1 cellular context compared by ENCODE assay signal in the genomic region with DNA sequence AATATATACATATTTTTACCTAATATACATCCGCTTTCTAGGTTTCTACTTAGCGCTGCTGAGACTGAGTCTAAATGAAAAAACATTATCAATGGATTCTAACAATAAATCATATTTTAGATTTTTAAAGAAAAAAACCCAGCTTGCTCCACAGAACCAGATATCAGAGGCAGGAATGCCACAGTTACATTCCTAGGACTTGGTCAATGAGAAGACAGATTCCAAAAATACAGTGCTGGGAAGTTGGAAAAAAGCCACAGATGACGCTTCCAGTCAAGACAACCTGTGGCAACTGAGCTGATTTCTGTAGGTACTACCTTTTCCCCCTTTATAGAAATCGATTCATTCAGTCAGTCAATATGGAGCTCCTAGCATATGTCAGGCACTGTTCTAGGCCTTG.
TF ChIP-seq lines count a peak whose summit lies in the region.

No MANE protein-coding gene starts in this region.

TF ChIP-seq in H1, 55 proteins besides CTCF, POLR2A, EP300 and RAD21:
- TF ChIP-seq SIRT6 (IDR thresholded peaks at IDR 0.05; ENCODE audit: low read length) (no peak), ZNF274 (IDR thresholded peaks at IDR 0.05; ENCODE audit: borderline replicate concordance, extremely low read depth, low read length) (no peak), NANOG (IDR thresholded peaks at IDR 0.05; ENCODE audit: insufficient read depth, low read depth, low read length, poor library complexity, severe bottlenecking) (no peak), KDM4A (IDR thresholded peaks at IDR 0.05; ENCODE audit: low read depth, low read length, severe bottlenecking) (no peak), CHD1 (IDR thresholded peaks at IDR 0.05; ENCODE audit: low read depth, low read length) (no peak), GTF2F1 (IDR thresholded peaks at IDR 0.05; ENCODE audit: borderline replicate concordance, low read depth, low read length) (no peak), TEAD4 (IDR thresholded peaks at IDR 0.05; ENCODE audit: low read depth, low read length) (no peak), SAP30 (IDR thresholded peaks at IDR 0.05; ENCODE audit: insufficient read depth, insufficient replicate concordance, low read length) (no peak), KDM1A (IDR thresholded peaks at IDR 0.05; ENCODE audit: borderline replicate concordance, low read length) (no peak), RFX5 (IDR thresholded peaks at IDR 0.05; ENCODE audit: borderline replicate concordance, low read depth, low read length) (no peak), JUN (IDR thresholded peaks at IDR 0.05; ENCODE audit: low read depth, low read length) (no peak)
- TF ChIP-seq, protein P1, sequence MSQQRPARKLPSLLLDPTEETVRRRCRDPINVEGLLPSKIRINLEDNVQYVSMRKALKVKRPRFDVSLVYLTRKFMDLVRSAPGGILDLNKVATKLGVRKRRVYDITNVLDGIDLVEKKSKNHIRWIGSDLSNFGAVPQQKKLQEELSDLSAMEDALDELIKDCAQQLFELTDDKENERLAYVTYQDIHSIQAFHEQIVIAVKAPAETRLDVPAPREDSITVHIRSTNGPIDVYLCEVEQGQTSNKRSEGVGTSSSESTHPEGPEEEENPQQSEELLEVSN (IDR thresholded peaks at IDR 0.05) = no peak
- TF ChIP-seq, protein P2, sequence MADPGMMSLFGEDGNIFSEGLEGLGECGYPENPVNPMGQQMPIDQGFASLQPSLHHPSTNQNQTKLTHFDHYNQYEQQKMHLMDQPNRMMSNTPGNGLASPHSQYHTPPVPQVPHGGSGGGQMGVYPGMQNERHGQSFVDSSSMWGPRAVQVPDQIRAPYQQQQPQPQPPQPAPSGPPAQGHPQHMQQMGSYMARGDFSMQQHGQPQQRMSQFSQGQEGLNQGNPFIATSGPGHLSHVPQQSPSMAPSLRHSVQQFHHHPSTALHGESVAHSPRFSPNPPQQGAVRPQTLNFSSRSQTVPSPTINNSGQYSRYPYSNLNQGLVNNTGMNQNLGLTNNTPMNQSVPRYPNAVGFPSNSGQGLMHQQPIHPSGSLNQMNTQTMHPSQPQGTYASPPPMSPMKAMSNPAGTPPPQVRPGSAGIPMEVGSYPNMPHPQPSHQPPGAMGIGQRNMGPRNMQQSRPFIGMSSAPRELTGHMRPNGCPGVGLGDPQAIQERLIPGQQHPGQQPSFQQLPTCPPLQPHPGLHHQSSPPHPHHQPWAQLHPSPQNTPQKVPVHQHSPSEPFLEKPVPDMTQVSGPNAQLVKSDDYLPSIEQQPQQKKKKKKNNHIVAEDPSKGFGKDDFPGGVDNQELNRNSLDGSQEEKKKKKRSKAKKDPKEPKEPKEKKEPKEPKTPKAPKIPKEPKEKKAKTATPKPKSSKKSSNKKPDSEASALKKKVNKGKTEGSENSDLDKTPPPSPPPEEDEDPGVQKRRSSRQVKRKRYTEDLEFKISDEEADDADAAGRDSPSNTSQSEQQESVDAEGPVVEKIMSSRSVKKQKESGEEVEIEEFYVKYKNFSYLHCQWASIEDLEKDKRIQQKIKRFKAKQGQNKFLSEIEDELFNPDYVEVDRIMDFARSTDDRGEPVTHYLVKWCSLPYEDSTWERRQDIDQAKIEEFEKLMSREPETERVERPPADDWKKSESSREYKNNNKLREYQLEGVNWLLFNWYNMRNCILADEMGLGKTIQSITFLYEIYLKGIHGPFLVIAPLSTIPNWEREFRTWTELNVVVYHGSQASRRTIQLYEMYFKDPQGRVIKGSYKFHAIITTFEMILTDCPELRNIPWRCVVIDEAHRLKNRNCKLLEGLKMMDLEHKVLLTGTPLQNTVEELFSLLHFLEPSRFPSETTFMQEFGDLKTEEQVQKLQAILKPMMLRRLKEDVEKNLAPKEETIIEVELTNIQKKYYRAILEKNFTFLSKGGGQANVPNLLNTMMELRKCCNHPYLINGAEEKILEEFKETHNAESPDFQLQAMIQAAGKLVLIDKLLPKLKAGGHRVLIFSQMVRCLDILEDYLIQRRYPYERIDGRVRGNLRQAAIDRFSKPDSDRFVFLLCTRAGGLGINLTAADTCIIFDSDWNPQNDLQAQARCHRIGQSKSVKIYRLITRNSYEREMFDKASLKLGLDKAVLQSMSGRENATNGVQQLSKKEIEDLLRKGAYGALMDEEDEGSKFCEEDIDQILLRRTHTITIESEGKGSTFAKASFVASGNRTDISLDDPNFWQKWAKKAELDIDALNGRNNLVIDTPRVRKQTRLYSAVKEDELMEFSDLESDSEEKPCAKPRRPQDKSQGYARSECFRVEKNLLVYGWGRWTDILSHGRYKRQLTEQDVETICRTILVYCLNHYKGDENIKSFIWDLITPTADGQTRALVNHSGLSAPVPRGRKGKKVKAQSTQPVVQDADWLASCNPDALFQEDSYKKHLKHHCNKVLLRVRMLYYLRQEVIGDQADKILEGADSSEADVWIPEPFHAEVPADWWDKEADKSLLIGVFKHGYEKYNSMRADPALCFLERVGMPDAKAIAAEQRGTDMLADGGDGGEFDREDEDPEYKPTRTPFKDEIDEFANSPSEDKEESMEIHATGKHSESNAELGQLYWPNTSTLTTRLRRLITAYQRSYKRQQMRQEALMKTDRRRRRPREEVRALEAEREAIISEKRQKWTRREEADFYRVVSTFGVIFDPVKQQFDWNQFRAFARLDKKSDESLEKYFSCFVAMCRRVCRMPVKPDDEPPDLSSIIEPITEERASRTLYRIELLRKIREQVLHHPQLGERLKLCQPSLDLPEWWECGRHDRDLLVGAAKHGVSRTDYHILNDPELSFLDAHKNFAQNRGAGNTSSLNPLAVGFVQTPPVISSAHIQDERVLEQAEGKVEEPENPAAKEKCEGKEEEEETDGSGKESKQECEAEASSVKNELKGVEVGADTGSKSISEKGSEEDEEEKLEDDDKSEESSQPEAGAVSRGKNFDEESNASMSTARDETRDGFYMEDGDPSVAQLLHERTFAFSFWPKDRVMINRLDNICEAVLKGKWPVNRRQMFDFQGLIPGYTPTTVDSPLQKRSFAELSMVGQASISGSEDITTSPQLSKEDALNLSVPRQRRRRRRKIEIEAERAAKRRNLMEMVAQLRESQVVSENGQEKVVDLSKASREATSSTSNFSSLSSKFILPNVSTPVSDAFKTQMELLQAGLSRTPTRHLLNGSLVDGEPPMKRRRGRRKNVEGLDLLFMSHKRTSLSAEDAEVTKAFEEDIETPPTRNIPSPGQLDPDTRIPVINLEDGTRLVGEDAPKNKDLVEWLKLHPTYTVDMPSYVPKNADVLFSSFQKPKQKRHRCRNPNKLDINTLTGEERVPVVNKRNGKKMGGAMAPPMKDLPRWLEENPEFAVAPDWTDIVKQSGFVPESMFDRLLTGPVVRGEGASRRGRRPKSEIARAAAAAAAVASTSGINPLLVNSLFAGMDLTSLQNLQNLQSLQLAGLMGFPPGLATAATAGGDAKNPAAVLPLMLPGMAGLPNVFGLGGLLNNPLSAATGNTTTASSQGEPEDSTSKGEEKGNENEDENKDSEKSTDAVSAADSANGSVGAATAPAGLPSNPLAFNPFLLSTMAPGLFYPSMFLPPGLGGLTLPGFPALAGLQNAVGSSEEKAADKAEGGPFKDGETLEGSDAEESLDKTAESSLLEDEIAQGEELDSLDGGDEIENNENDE (IDR thresholded peaks at IDR 0.05; ENCODE audit: insufficient replicate concordance, low read length) = no peak
- TF ChIP-seq, protein P3, sequence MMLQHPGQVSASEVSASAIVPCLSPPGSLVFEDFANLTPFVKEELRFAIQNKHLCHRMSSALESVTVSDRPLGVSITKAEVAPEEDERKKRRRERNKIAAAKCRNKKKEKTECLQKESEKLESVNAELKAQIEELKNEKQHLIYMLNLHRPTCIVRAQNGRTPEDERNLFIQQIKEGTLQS (IDR thresholded peaks at IDR 0.05; ENCODE audit: insufficient read depth, low read depth, low read length) = no peak
